Comparison of ENCODE assay signal across 8 cellular contexts in genomic region chr9:89604463-89605180, GRCh38. TPM values are rescaled to one million over a fixed set of nuclear protein-coding genes. Genes with fewer than 3 reads are reported as not detected.
DNase-seq lines count a peak whose midpoint lies in the region; ATAC-seq and TF ChIP-seq lines count a peak whose summit lies in the region.

A gene with protein sequence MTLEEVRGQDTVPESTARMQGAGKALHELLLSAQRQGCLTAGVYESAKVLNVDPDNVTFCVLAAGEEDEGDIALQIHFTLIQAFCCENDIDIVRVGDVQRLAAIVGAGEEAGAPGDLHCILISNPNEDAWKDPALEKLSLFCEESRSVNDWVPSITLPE (plus strand): TSS chr9:89605012. CDS start chr9:89605122, 110 bp downstream.

- POLR2A ChIA-PET in activated CD4-positive, alpha-beta T cell treated with anti-CD3 and anti-CD28 coated beads for 36 hours (lab: Charles Lee): interaction anchor here (0.5 to 0.9 kb wide), 2 partner anchors 185 to 319 kb away, joined by 3 read pairs; no protein-coding TSS in a partner anchor

- H3K27ac ChIP-seq in layer of hippocampus (ENCODE audit: low read depth, low read length): peak within 1 kb of the TSS; percentile 80

- ATAC-seq in HG02870 (IDR thresholded peaks at IDR 0.05; ENCODE audit: unreplicated experiment): peak; percentile 42
- peak; percentile 59 for ATAC-seq in activated CD4-positive, alpha-beta T cell treated with anti-CD3 and anti-CD28 coated beads for 36 hours

- peaks cover 33% of the 10 kb centered on the region for H3K4me1 Mint-ChIP-seq in activated CD4-positive, alpha-beta T cell treated with anti-CD3 and anti-CD28 coated beads for 36 hours
- H3K4me1 Mint-ChIP-seq in chondrocyte (ENCODE audit: low read depth): peaks cover 37% of the 10 kb centered on the region

- CTCF ChIA-PET in activated CD4-positive, alpha-beta T cell treated with anti-CD3 and anti-CD28 coated beads for 36 hours (lab: Charles Lee): interaction anchor here (0.5 to 6.2 kb wide), 5 partner anchors 11 to 497 kb away, joined by 3 to 114 read pairs (median 3); no protein-coding TSS in a partner anchor

- intact Hi-C loops in activated CD4-positive, alpha-beta T cell treated with anti-CD3 and anti-CD28 coated beads for 36 hours (cut with DNase I, micrococcal nuclease): loop anchor here (1.0 to 10.0 kb wide), 7 partner anchors 96 to 1150 kb away; no protein-coding TSS in a partner anchor

- peak within 1 kb of the TSS; percentile 68 for H3K27ac Mint-ChIP-seq in activated CD4-positive, alpha-beta T cell treated with anti-CD3 and anti-CD28 coated beads for 36 hours
- H3K27ac Mint-ChIP-seq in chondrocyte (ENCODE audit: unreplicated experiment): peak within 1 kb of the TSS; percentile 86

- peak within 1 kb of the TSS; percentile 74 for H3K4me3 Mint-ChIP-seq in activated CD4-positive, alpha-beta T cell treated with anti-CD3 and anti-CD28 coated beads for 36 hours
- H3K4me3 Mint-ChIP-seq in chondrocyte (ENCODE audit: unreplicated experiment): peak within 1 kb of the TSS; percentile 84

- peaks cover 1% of the 10 kb centered on the region for H3K27me3 Mint-ChIP-seq in activated CD4-positive, alpha-beta T cell treated with anti-CD3 and anti-CD28 coated beads for 36 hours
- peaks cover 19% of the 10 kb centered on the region for H3K27me3 Mint-ChIP-seq in chondrocyte (ENCODE audit: low read depth)

- H3K27me3 ChIP-seq in layer of hippocampus (ENCODE audit: control insufficient read depth, insufficient read depth, low read length): no peaks in the 10 kb centered on the region

- peak; percentile 24 for TF ChIP-seq CTCF in chondrocyte (IDR thresholded peaks at IDR 0.05)

- no peaks in the 10 kb centered on the region for H3K9me3 Mint-ChIP-seq in activated CD4-positive, alpha-beta T cell treated with anti-CD3 and anti-CD28 coated beads for 36 hours (ENCODE audit: low read depth)
- H3K9me3 Mint-ChIP-seq in chondrocyte (ENCODE audit: low read depth): no peaks in the 10 kb centered on the region

- H3K36me3 Mint-ChIP-seq in activated CD4-positive, alpha-beta T cell treated with anti-CD3 and anti-CD28 coated beads for 36 hours (ENCODE audit: low read depth): no peaks in the 10 kb centered on the region
- no peaks in the 10 kb centered on the region for H3K36me3 Mint-ChIP-seq in chondrocyte (ENCODE audit: low read depth)

- DNase-seq in ELR (ENCODE audit: low read depth) (peak; percentile 5), NCI-H2171 (lab: John Stamatoyannopoulos, UW) (peak; percentile 98), chondrocyte (ENCODE audit: low spot score) (peak; percentile 75), NK-92 (lab: John Stamatoyannopoulos, UW; ENCODE audit: unreplicated experiment) (no peak)
- peak; percentile 92 for DNase-seq in activated CD4-positive, alpha-beta T cell treated with anti-CD3 and anti-CD28 coated beads for 36 hours
- peak; percentile 78 to 83 for DNase-seq in stimulated activated CD4-positive, alpha-beta T cell treated with anti-CD3 and anti-CD28 coated beads, Interleukin-15, amount 100 ng/mL, for 48 hours (ENCODE audit: low read depth in 2 of 2)

RNA-seq across cellular contexts. Expression of the gene that starts here (rescaled TPM):
- 1 to 10 TPM; 1.2 to 1.6 TPM for total RNA-seq in activated CD4-positive, alpha-beta T cell treated with anti-CD3 and anti-CD28 coated beads for 36 hours
- 1.5 to 4.6 TPM (median 3.2 TPM) in 3 replicates for total RNA-seq in chondrocyte
